In the genomic region with DNA sequence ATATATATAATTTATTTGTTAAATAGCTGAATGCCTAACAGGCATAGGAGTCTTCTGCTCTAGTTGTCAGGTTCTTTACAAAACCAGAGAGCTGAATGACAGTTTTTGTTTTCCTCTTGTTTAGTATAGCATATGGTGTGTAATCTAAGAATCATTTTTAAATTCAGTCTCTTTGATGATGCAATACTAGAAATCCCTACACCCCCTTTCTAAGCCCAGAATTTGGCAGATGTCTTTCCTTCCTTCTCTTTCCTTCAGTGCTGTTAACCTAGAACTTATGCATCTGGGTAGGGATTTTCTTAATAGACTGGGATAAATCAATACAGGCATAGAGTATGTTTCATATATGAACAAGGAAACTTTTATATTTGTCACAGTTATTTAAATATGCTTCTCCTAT, we compare ENCODE assay signal across 29 cellular contexts.
"Had no signal": no experiment of that assay in that cellular context is flagged by ENCODE, and none has a peak within 500 bp of the region (broad histone marks: within the 10 kb centered on the region; RNA-seq: fewer than 3 reads in every experiment).

No MANE protein-coding gene starts in this region.

- H3K4me3 ChIP-seq: MG63, SJCRH30, SK-N-MC had no signal

- FAIRE-seq: bronchial epithelial cell, colon, TTC549 had no signal

- DNase-seq: activated CD4-positive, alpha-beta T cell treated with anti-CD3 and anti-CD28 coated beads for 36 hours; activated CD4-positive, alpha-beta T cell treated with anti-CD3 and anti-CD28 coated beads, Interleukin-2, amount 10 ng/mL, durations not matched to agents 7 days and 5 days; activated CD4-positive, alpha-beta T cell treated with anti-CD3 and anti-CD28 coated beads, Interleukin-2, amount 50 U/mL, for 48 hours; activated CD8-positive, alpha-beta T cell treated with anti-CD3 and anti-CD28 coated beads, Interleukin-2, amount 10 ng/mL, durations not matched to agents 7 days and 5 days; activated gamma-delta T cell; activated naive CD4-positive, alpha-beta T cell treated with Interleukin-2 at 50 U/mL for 16 hours; activated T-cell treated with anti-CD3 and anti-CD28 coated beads, Interleukin-2, amount 50 U/mL, for 24 hours; anterior cingulate cortex; caudate nucleus; Kasumi-1; MG63; NCI-H1048; NCI-H1436 treated with DMSO at 0.1 percent for 48 hours; NCI-H1694 treated with DMSO at 0.1 percent for 48 hours; NCI-H2029; NCI-H226; NCI-H446 treated with DMSO at 0.1 percent for 48 hours; NCI-H526 treated with DMSO at 0.1 percent for 48 hours; NCI-H774; SHP77; SJCRH30 had no signal

- H3K9me3 ChIP-seq: MG63, SJCRH30 had no signal

- H3K4me1 ChIP-seq: SJCRH30 had no signal

- H3K27ac ChIP-seq: SJCRH30, SK-N-MC had no signal

- H3K36me3 ChIP-seq: MG63, SJCRH30 had no signal

- H3K27me3 ChIP-seq: MG63, SJCRH30 had no signal

- ATAC-seq: activated CD4-positive, alpha-beta T cell treated with anti-CD3 and anti-CD28 coated beads for 36 hours; activated CD4-positive, CD25-positive, alpha-beta regulatory T cell treated with anti-CD3 and anti-CD28 coated beads, Interleukin-2, amount 50 U/mL, for 24 hours; activated CD8-positive, alpha-beta T cell treated with anti-CD3 and anti-CD28 coated beads, Interleukin-2, amount 10 ng/mL, durations not matched to agents 7 days and 5 days; activated naive CD4-positive, alpha-beta T cell treated with anti-CD3 and anti-CD28 coated beads, Interleukin-2, amount 50 U/mL, for 72 hours; Panc1; WTC11 had no signal
